In genomic region chr2:29663266-29663665, GRCh38 we compare ENCODE assay signal across 18 cellular contexts.
A peak's percentile ranks its signal among the peaks of the same experiment; 100 is the strongest.
DNase-seq lines count a peak whose midpoint lies in the region; ATAC-seq and TF ChIP-seq lines count a peak whose summit lies in the region.
"Had no signal": no experiment of that assay in that cellular context is flagged by ENCODE, and none has a peak within 500 bp of the region (broad histone marks: within the 10 kb centered on the region; RNA-seq: fewer than 3 reads in every experiment).

No MANE protein-coding gene starts in this region.

- no peaks in the 10 kb centered on the region for H3F3A ChIP-seq in smooth muscle cell (ENCODE audit: low read depth)

- ATAC-seq in HG03439 (IDR thresholded peaks at IDR 0.05; ENCODE audit: unreplicated experiment) (no peak), HG02798 (IDR thresholded peaks at IDR 0.05; ENCODE audit: poor library complexity, unreplicated experiment) (no peak)
- ATAC-seq: lower lobe of right lung, natural killer cell had no signal

- H3K4me2 ChIP-seq in smooth muscle cell, result no peak overlapping the region
- H3K4me2 ChIP-seq: KMS-11 had no signal

- H3K4me1 ChIP-seq in adipocyte (ENCODE audit: control insufficient read depth, insufficient read depth, low read length) (peaks cover 23% of the 10 kb centered on the region), smooth muscle cell (ENCODE audit: low read depth) (no peaks in the 10 kb centered on the region)
- H3K4me1 ChIP-seq: lower lobe of right lung, Peyer's patch, transverse colon had no signal

- no peaks in the 10 kb centered on the region for H3K27me3 ChIP-seq in adipocyte (replicated peaks; ENCODE audit: control insufficient read depth, insufficient read depth, low read length)
- peaks cover 24% of the 10 kb centered on the region for H3K27me3 ChIP-seq in smooth muscle cell (ENCODE audit: low read depth)
- H3K27me3 ChIP-seq: Peyer's patch, transverse colon had no signal

- no peak overlapping the region for H2AFZ ChIP-seq in smooth muscle cell (ENCODE audit: low read depth)

- TF ChIP-seq CTCF in fibroblast of pulmonary artery (IDR thresholded peaks at IDR 0.05; ENCODE audit: low read length, missing control alignments) (no peak), smooth muscle cell (IDR thresholded peaks at IDR 0.05; ENCODE audit: borderline replicate concordance, insufficient read depth, poor library complexity, severe bottlenecking) (no peak)

- H3K79me2 ChIP-seq in smooth muscle cell (ENCODE audit: low read depth), result no peaks in the 10 kb centered on the region

- no peaks in the 10 kb centered on the region for H4K20me1 ChIP-seq in smooth muscle cell (ENCODE audit: low read depth)

- WGBS in smooth muscle cell (ENCODE audit: low lambda C conversion rate), result 64% methylated on average over 3 of the region's 3 CpGs

- H3K9me3 ChIP-seq in adipocyte (ENCODE audit: control insufficient read depth, low read length) (peaks cover 10% of the 10 kb centered on the region), smooth muscle cell (replicated peaks; ENCODE audit: low read depth) (no peaks in the 10 kb centered on the region)
- H3K9me3 ChIP-seq: lower lobe of right lung, Peyer's patch, transverse colon had no signal

- H3K36me3 ChIP-seq in adipocyte (ENCODE audit: control insufficient read depth, insufficient read depth, low read length, severe bottlenecking) (no peaks in the 10 kb centered on the region), smooth muscle cell (ENCODE audit: low read depth) (no peaks in the 10 kb centered on the region)
- H3K36me3 ChIP-seq: lower lobe of right lung, Peyer's patch, transverse colon had no signal

- DNase-seq in GM04503 (ENCODE audit: low read depth) (peak; percentile 46), adipocyte (ENCODE audit: low read depth) (peak; percentile 84), fibroblast of pulmonary artery (ENCODE audit: low read depth) (peak; percentile 80), smooth muscle cell (lab: John Stamatoyannopoulos, UW; ENCODE audit: unreplicated experiment) (no peak), H4 (ENCODE audit: low spot score) (no peak)
- DNase-seq in stimulated activated CD4-positive, alpha-beta T cell treated with anti-CD3 and anti-CD28 coated beads, Interleukin-4, amount 100 ng/mL, for 4 hours, result no peak
- DNase-seq: activated naive CD4-positive, alpha-beta T cell treated with anti-CD3 and anti-CD28 coated beads for 36 hours; CD4-positive, alpha-beta T cell; GDM1; lower lobe of right lung; natural killer cell; NCI-H1694 treated with DMSO at 0.1 percent for 48 hours; NCI-H524; Peyer's patch; transverse colon had no signal

- H3K9ac ChIP-seq in adipocyte (ENCODE audit: low read length) (no peak overlapping the region), smooth muscle cell (ENCODE audit: low read depth) (peak overlapping the region; percentile 18)
- H3K9ac ChIP-seq: KMS-11 had no signal

- H3K27ac ChIP-seq in smooth muscle cell (ENCODE audit: low read depth), result peak overlapping the region; percentile 70
- H3K27ac ChIP-seq: KMS-11, lower lobe of right lung, Peyer's patch, transverse colon had no signal

- peak overlapping the region; percentile 30 for H3K4me3 ChIP-seq in adipocyte (ENCODE audit: low read length)
- no peak overlapping the region for H3K4me3 ChIP-seq in fibroblast of pulmonary artery (replicated peaks; ENCODE audit: low read depth, low read length)
- H3K4me3 ChIP-seq in smooth muscle cell, result no peak overlapping the region
- H3K4me3 ChIP-seq: lower lobe of right lung, Peyer's patch, transverse colon had no signal

Comparison
In these comparisons a context has a peak if more than half of its experiments do, and no peak if none do; other contexts are left out.
1. DNase-seq: peak in GM04503 (single experiment), adipocyte (single experiment) and fibroblast of pulmonary artery (single experiment); none in smooth muscle cell (single experiment), stimulated activated CD4-positive, alpha-beta T cell treated with anti-CD3 and anti-CD28 coated beads, Interleukin-4, amount 100 ng/mL, for 4 hours (0 of 2) and H4 (single experiment).